In the genomic region with DNA sequence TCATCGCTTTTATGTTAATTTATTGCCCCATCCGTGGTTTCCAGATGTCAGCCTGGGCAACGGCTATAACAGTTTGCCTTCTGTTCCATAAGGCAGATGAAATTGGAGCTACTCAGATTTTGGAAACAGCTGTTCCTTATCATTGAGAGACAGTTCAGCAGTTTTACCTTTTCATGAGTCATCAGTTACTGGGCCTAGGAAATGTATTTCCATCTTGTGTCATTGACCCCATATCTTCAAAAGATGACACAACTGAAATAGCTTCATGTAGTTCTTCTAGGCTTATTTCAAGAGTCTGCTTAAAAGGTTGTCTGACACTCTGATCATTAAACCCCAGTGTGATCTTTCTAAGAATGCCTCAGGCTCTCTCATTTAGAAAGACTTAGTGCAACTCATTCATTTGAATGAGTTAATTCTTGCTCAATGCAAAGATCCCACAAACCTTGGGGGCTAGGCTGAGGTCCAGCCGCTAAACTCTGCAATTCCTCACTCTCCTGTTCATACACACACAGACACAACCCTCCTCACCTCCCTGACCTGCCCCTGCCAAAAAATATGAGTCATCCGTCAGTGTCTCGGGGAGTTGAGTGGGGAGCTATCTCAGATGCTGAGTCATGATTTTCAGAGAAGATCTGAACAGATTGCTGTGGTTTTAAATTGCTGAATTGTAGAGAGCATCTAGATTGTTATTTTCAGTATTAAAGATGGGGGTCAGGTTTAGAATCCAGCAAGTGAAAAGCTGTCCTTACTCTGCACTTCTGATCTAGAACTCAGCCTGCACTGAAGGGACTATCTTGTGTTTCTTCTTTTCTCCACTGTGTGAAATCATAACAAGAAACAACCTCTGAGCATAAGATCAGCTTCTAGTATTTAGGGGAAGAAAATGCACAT, we compare ENCODE assay signal across 8 cellular contexts.
DNase-seq lines count a peak whose midpoint lies in the region; ATAC-seq and TF ChIP-seq lines count a peak whose summit lies in the region.

No MANE protein-coding gene starts in this region.

- TF ChIP-seq CTCF in fibroblast of lung (conservative IDR thresholded peaks at IDR 0.05 in 1 of 2, IDR thresholded peaks at IDR 0.05 in 1 of 2; ENCODE audit: low read depth in 1 of 2, low read length in 2 of 2), result no peak
- no peak for TF ChIP-seq CTCF in testis (IDR thresholded peaks at IDR 0.05)

- 56 to 64% methylated on average over 6 of the region's 6 CpGs for WGBS in testis, 2 donors

- ATAC-seq in GM21619 (IDR thresholded peaks at IDR 0.05; ENCODE audit: unreplicated experiment), result peak; percentile 72

- DNase-seq in DMS 273 (lab: John Stamatoyannopoulos, UW; ENCODE audit: unreplicated experiment), result peak; percentile 95
- peak; percentile 100 for DNase-seq in M059J (ENCODE audit: low read depth)
- peak; percentile 46 to 61 for DNase-seq in activated CD4-positive, alpha-beta T cell treated with anti-CD3 and anti-CD28 coated beads, Interleukin-2, amount 50 U/mL, for 48 hours
- peak; percentile 97 for DNase-seq in fibroblast of lung (ENCODE audit: low read depth in 2 of 2)
- peak; percentile 93 for DNase-seq in renal cortical epithelial cell (ENCODE audit: low read depth)
- no peak for DNase-seq in NCI-H774 (lab: John Stamatoyannopoulos, UW)
- DNase-seq in testis, result no peak

- no peak for TF ChIP-seq POLR2A in testis (IDR thresholded peaks at IDR 0.05)

- H3K9me3 ChIP-seq in fibroblast of lung (ENCODE audit: control insufficient read depth, insufficient read depth, low read depth, low read length), result no peaks in the 10 kb centered on the region
- H3K9me3 ChIP-seq in testis, result no peaks in the 10 kb centered on the region

- intact Hi-C loops in testis (cut with DNase I; ENCODE audit: low total_unique reads), result no loop called here

- no peaks in the 10 kb centered on the region for H3K79me2 ChIP-seq in fibroblast of lung (ENCODE audit: control insufficient read depth, insufficient read depth, low read length)

- H3K27ac ChIP-seq in fibroblast of lung (ENCODE audit: insufficient read depth, low read length) (peak overlapping the region; percentile 68), testis (no peak overlapping the region)

- no peaks in the 10 kb centered on the region for H4K20me1 ChIP-seq in fibroblast of lung (ENCODE audit: control insufficient read depth, extremely low read depth, insufficient read depth, low read length)

- H3K27me3 ChIP-seq in fibroblast of lung (ENCODE audit: control insufficient read depth, insufficient read depth, low read length) (no peaks in the 10 kb centered on the region), testis (no peaks in the 10 kb centered on the region)

- H3K9ac ChIP-seq in fibroblast of lung (ENCODE audit: insufficient read depth, low read length), result no peak overlapping the region

- H2AFZ ChIP-seq in fibroblast of lung (ENCODE audit: low read length), result no peak overlapping the region

- H3K4me3 ChIP-seq in fibroblast of lung (replicated peaks in 1 of 4; ENCODE audit: control extremely low read depth in 1 of 4, insufficient read depth in 1 of 4, low read depth in 3 of 4, low read length in 4 of 4) (no peak overlapping the region), testis (no peak overlapping the region)

- H3K4me1 ChIP-seq in fibroblast of lung (ENCODE audit: control insufficient read depth, extremely low read depth, insufficient read depth, low read length), result peaks cover 21% of the 10 kb centered on the region
- peaks cover 4% of the 10 kb centered on the region for H3K4me1 ChIP-seq in testis

- H3K36me3 ChIP-seq in fibroblast of lung (ENCODE audit: control insufficient read depth, insufficient read depth, low read length) (peaks cover 6% of the 10 kb centered on the region), testis (ENCODE audit: low read depth, missing control alignments) (no peaks in the 10 kb centered on the region)

- H3K4me2 ChIP-seq in fibroblast of lung (ENCODE audit: extremely low read depth, insufficient read depth, low read length), result peak overlapping the region; percentile 34

Comparison
In these comparisons a context has a peak if more than half of its experiments do, and no peak if none do; other contexts are left out.
1. DNase-seq: peak in DMS 273 (single experiment), M059J (single experiment), activated CD4-positive, alpha-beta T cell treated with anti-CD3 and anti-CD28 coated beads, Interleukin-2, amount 50 U/mL, for 48 hours (2 of 2), fibroblast of lung (2 of 2) and renal cortical epithelial cell (single experiment); none in NCI-H774 (single experiment) and testis (single experiment).